In the genomic region with DNA sequence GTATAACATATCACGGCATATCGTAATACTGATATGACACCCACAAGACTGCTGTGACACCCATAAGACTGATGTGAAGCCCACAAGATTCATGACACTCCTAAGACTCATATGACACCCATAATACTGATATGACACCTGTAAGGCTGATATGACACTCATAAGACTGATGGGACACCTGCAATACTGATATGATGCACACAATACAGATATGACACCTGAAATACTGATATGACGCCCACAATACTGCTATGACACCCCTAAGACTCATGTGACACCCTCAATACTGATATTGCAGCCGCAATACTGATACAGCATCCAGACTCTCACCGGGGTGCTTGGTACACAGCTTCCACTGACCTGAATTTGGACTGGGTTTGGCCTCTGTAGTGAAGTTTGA, we compare ENCODE assay signal across 6 cellular contexts. TPM values are rescaled to one million over a fixed set of nuclear protein-coding genes. Genes with fewer than 3 reads are reported as not detected.
"Had no signal": no experiment of that assay in that cellular context is flagged by ENCODE, and none has a peak within 500 bp of the region (broad histone marks: within the 10 kb centered on the region; RNA-seq: fewer than 3 reads in every experiment).

No MANE protein-coding gene starts in this region.

RNA-seq across cellular contexts. Expression of a gene that starts 19.1 kb away (rescaled TPM):
- total RNA-seq: activated B cell treated with CpG ODN at 0.5 μM for 24 hours; activated CD8-positive, alpha-beta memory T cell treated with anti-CD3 and anti-CD28 coated beads for 36 hours; activated T-helper 2 cell treated with anti-CD3 and anti-CD28 coated beads, Interferon-gamma antibody, Interleukin-2, Interleukin-4, amounts not matched to agents 10 μg/mL and 5 μg/mL and 100 μg/mL, durations not matched to agents 14 hours and 24 hours and 36 hours; bronchial epithelial cell; cerebellum; Right ventricle myocardium superior had no signal
